ENCODE assay signal across 8 cellular contexts in genomic region chr4:139177049-139177887, GRCh38. TPM values are rescaled to one million over a fixed set of nuclear protein-coding genes. Genes with fewer than 3 reads are reported as not detected.
DNase-seq lines count a peak whose midpoint lies in the region; ATAC-seq, FAIRE-seq and TF ChIP-seq lines count a peak whose summit lies in the region.

TSS of gene ELF2 (minus strand) at chr4:139177218. CDS start at chr4:139137701, 39,517 bp downstream.

- H3K4me1 Mint-ChIP-seq in WTC11 = peaks cover 39% of the 10 kb centered on the region

- H3K27ac ChIP-seq in ACC112 (ENCODE audit: low read depth, low read length) = peak within 1 kb of the TSS; percentile 84
- peak within 1 kb of the TSS; percentile 89 for H3K27ac ChIP-seq in smooth muscle cell (ENCODE audit: low read depth)

- H3K27me3 Mint-ChIP-seq in WTC11 (ENCODE audit: low read depth) = peaks cover 19% of the 10 kb centered on the region

- 1% methylated on average over 30 of the region's 84 CpGs for WGBS in smooth muscle cell (ENCODE audit: low lambda C conversion rate)

- FAIRE-seq in bronchial epithelial cell (lab: Jason Lieb, UNC) = no peak

- ATAC-seq in GM18873 (IDR thresholded peaks at IDR 0.05; ENCODE audit: low FRiP score, unreplicated experiment) = peak; percentile 20
- ATAC-seq in HG03135 (IDR thresholded peaks at IDR 0.05; ENCODE audit: unreplicated experiment) = peak; percentile 41
- peak; percentile 23 for ATAC-seq in WTC11

- H3K27me3 ChIP-seq in ACC112 (ENCODE audit: insufficient read depth, low read length) (no peaks in the 10 kb centered on the region), bronchial epithelial cell (ENCODE audit: control insufficient read depth, insufficient read depth, low read length) (no peaks in the 10 kb centered on the region), smooth muscle cell (ENCODE audit: low read depth) (no peaks in the 10 kb centered on the region)

- no peak for TF ChIP-seq CTCF in WTC11 (IDR thresholded peaks at IDR 0.05)
- TF ChIP-seq CTCF in bronchial epithelial cell (IDR thresholded peaks at IDR 0.05; ENCODE audit: insufficient read depth, low read length, severe bottlenecking) = no peak
- no peak for TF ChIP-seq CTCF in smooth muscle cell (IDR thresholded peaks at IDR 0.05; ENCODE audit: borderline replicate concordance, insufficient read depth, poor library complexity, severe bottlenecking)

- H2AFZ ChIP-seq in ACC112 (ENCODE audit: low read length, unreplicated experiment) (peak within 1 kb of the TSS; percentile 96), smooth muscle cell (ENCODE audit: low read depth) (peak within 1 kb of the TSS; percentile 99)

- H3K27ac Mint-ChIP-seq in WTC11 = peak within 1 kb of the TSS; percentile 98

- H3F3A ChIP-seq in smooth muscle cell (ENCODE audit: low read depth) = peaks cover 7% of the 10 kb centered on the region

- DNase-seq in NCI-H2196 (lab: John Stamatoyannopoulos, UW; ENCODE audit: unreplicated experiment) = peak; percentile 75
- DNase-seq in WTC11 (ENCODE audit: low spot score) = peak; percentile 88
- peak; percentile 66 for DNase-seq in bronchial epithelial cell (ENCODE audit: low read depth)
- DNase-seq in iPS-NIHi7 (ENCODE audit: extremely low spot score) = peak; percentile 81
- peak; percentile 73 for DNase-seq in smooth muscle cell (lab: John Stamatoyannopoulos, UW; ENCODE audit: unreplicated experiment)

- peak within 1 kb of the TSS; percentile 97 for H3K4me3 Mint-ChIP-seq in WTC11

- no peaks in the 10 kb centered on the region for H3K9me3 ChIP-seq in smooth muscle cell (replicated peaks; ENCODE audit: low read depth)

- H3K4me1 ChIP-seq in ACC112 (ENCODE audit: control insufficient read depth, insufficient read depth, low read length, unreplicated experiment) = peaks cover 14% of the 10 kb centered on the region
- peaks cover 9% of the 10 kb centered on the region for H3K4me1 ChIP-seq in smooth muscle cell (ENCODE audit: low read depth)

- H3K36me3 ChIP-seq in ACC112 (ENCODE audit: insufficient read depth, low read length) (no peaks in the 10 kb centered on the region), bronchial epithelial cell (ENCODE audit: control insufficient read depth, insufficient read depth, low read length) (no peaks in the 10 kb centered on the region), smooth muscle cell (ENCODE audit: low read depth) (no peaks in the 10 kb centered on the region)

- peaks cover 26% of the 10 kb centered on the region for H3K79me2 ChIP-seq in ACC112 (ENCODE audit: control insufficient read depth, insufficient read depth, low read length, unreplicated experiment)
- H3K79me2 ChIP-seq in smooth muscle cell (ENCODE audit: low read depth) = peaks cover 35% of the 10 kb centered on the region

- CTCF ChIA-PET in WTC11 (lab: Charles Lee) = interaction anchor here (0.9 to 5.6 kb wide), 7 partner anchors 18 to 306 kb away, joined by 3 to 40 read pairs (median 4); partner anchors contain the start of gene NAA15

- H3K9ac ChIP-seq in smooth muscle cell (ENCODE audit: low read depth) = peak within 1 kb of the TSS; percentile 91

- no peaks in the 10 kb centered on the region for H3K36me3 Mint-ChIP-seq in WTC11

- POLR2A ChIA-PET in WTC11 (lab: Charles Lee) = interaction anchor here (0.5 to 4.9 kb wide), 20 partner anchors 10 to 516 kb away, joined by 3 to 59 read pairs (median 4); partner anchors contain the start of genes MGARP, NAA15 and NDUFC1

- no peaks in the 10 kb centered on the region for H3K9me3 Mint-ChIP-seq in WTC11

- H3K4me3 ChIP-seq in ACC112 (ENCODE audit: low read depth, low read length) (peak within 1 kb of the TSS; percentile 88), bronchial epithelial cell (ENCODE audit: low read depth, low read length) (peak within 1 kb of the TSS; percentile 91), smooth muscle cell (peak within 1 kb of the TSS; percentile 96)

- H4K20me1 ChIP-seq in smooth muscle cell (ENCODE audit: low read depth) = peaks cover 30% of the 10 kb centered on the region

- H3K4me2 ChIP-seq in smooth muscle cell = peak within 1 kb of the TSS; percentile 89

TF ChIP-seq in WTC11, 78 proteins besides CTCF, POLR2A, EP300 and RAD21:
- no peak for TF ChIP-seq USF2 (CRISPR knock-in tag; IDR thresholded peaks at IDR 0.05)
- no peak for TF ChIP-seq NFE2L1 (CRISPR knock-in tag; IDR thresholded peaks at IDR 0.05)
- 0 out of 2 replicates have a peak, but pooled peaks have one; percentile 11 for TF ChIP-seq ZBTB43 (CRISPR knock-in tag; IDR thresholded peaks at IDR 0.05)
- TF ChIP-seq FOXP4 (CRISPR knock-in tag; IDR thresholded peaks at IDR 0.05) = no peak; the same call in 1 of the 2 replicates
- TF ChIP-seq TEAD4 (CRISPR knock-in tag; IDR thresholded peaks at IDR 0.05) = no peak
- TF ChIP-seq CBFB (CRISPR knock-in tag; IDR thresholded peaks at IDR 0.05; ENCODE audit: low read depth) = no peak
- TF ChIP-seq GABPB1 (CRISPR knock-in tag; IDR thresholded peaks at IDR 0.05) = no peak
- TF ChIP-seq ZNF396 (CRISPR knock-in tag; IDR thresholded peaks at IDR 0.05; ENCODE audit: borderline replicate concordance) = no peak
- TF ChIP-seq ATF1 (CRISPR knock-in tag; IDR thresholded peaks at IDR 0.05) = no peak
- no peak for TF ChIP-seq KAT7 (CRISPR knock-in tag; IDR thresholded peaks at IDR 0.05; ENCODE audit: borderline replicate concordance)
- TF ChIP-seq TEAD1 (CRISPR knock-in tag; IDR thresholded peaks at IDR 0.05) = no peak
- TF ChIP-seq RORB (CRISPR knock-in tag; IDR thresholded peaks at IDR 0.05) = no peak
- TF ChIP-seq ZMAT4 (CRISPR knock-in tag; IDR thresholded peaks at IDR 0.05) = no peak
- 0 out of 2 replicates have a peak, but pooled peaks have one; percentile 33 for TF ChIP-seq RELA (CRISPR knock-in tag; IDR thresholded peaks at IDR 0.05; ENCODE audit: borderline replicate concordance)
- no peak for TF ChIP-seq ZNF281 (CRISPR knock-in tag; IDR thresholded peaks at IDR 0.05)
- TF ChIP-seq ETV6 (CRISPR knock-in tag; IDR thresholded peaks at IDR 0.05) = no peak

RNA-seq across cellular contexts. Expression of gene ELF2, which starts in this region (rescaled TPM):
- total RNA-seq in WTC11 (2021) (44.6 to 49.0 TPM (median 44.9 TPM) in 3 replicates), bronchial epithelial cell (27.1 and 29.2 TPM in 2 replicates), smooth muscle cell (37.2 and 39.8 TPM in 2 replicates)
- polyA plus RNA-seq in smooth muscle cell = 24.2 and 26.1 TPM in 2 replicates

Comparison
In these comparisons a context has a peak if more than half of its experiments do, and no peak if none do; other contexts are left out.
1. Peak in every context shown above with its lines: DNase-seq, ATAC-seq, H3K4me3 ChIP-seq and H3K27ac ChIP-seq.